8 cellular contexts compared by ENCODE assay signal in genomic region chr15:65377976-65378366, GRCh38. TPM values are rescaled to one million over a fixed set of nuclear protein-coding genes. Genes with fewer than 3 reads are reported as not detected.
DNase-seq lines count a peak whose midpoint lies in the region; ATAC-seq and TF ChIP-seq lines count a peak whose summit lies in the region.

TSS of gene IGDCC3 (minus strand) at chr15:65378002. CDS start at chr15:65377788, 214 bp downstream.

- intact Hi-C loops in dorsolateral prefrontal cortex (cut with DNase I) = loop anchor here in 1 of 2 donors (2.0 kb wide), 1 partner anchor 23 kb away; no protein-coding TSS in a partner anchor

- H3K4me3 ChIP-seq in ACC112 (ENCODE audit: low read depth, low read length) = peak within 1 kb of the TSS; percentile 78
- H3K4me3 ChIP-seq in dorsolateral prefrontal cortex = peak within 1 kb of the TSS; percentile 41 to 87 (median 73)
- peak within 1 kb of the TSS; percentile 58 to 60 for H3K4me3 ChIP-seq in mucosa of rectum (ENCODE audit: low read length in 2 of 2)

- ATAC-seq in HG02973 (IDR thresholded peaks at IDR 0.05; ENCODE audit: unreplicated experiment) = no peak

- no peaks in the 10 kb centered on the region for H3K36me3 ChIP-seq in ACC112 (ENCODE audit: insufficient read depth, low read length)
- no peaks in the 10 kb centered on the region for H3K36me3 ChIP-seq in mucosa of rectum (ENCODE audit: control insufficient read depth in 2 of 2, insufficient read depth in 2 of 2, low read length in 2 of 2)

- H3K9ac ChIP-seq in mucosa of rectum (ENCODE audit: low read depth in 1 of 2, low read length in 2 of 2) = no peak within 1 kb of the TSS

- DNase-seq in HuH-7.5 (ENCODE audit: low spot score) (peak; percentile 86), dorsolateral prefrontal cortex (peak in 3 of 10 donors; percentile 30 to 54 (median 40)), NCI-H524 treated with DMSO at 0.1 percent for 48 hours (lab: John Stamatoyannopoulos, UW) (no peak), NCI-H446 (lab: John Stamatoyannopoulos, UW) (no peak), COLO668 (lab: John Stamatoyannopoulos, UW; ENCODE audit: unreplicated experiment) (no peak)

- no peaks in the 10 kb centered on the region for H3K9me3 ChIP-seq in mucosa of rectum (ENCODE audit: control insufficient read depth in 2 of 2, low read length in 2 of 2)

- H3K27ac ChIP-seq in ACC112 (ENCODE audit: low read depth, low read length) (no peak within 1 kb of the TSS), dorsolateral prefrontal cortex (peak within 1 kb of the TSS in 49 of 59 donors; percentile 15 to 85 (median 62)), mucosa of rectum (ENCODE audit: low read depth in 2 of 2, low read length in 2 of 2) (no peak within 1 kb of the TSS)

- H3K27me3 ChIP-seq in ACC112 (ENCODE audit: insufficient read depth, low read length) = peaks cover 77% of the 10 kb centered on the region
- H3K27me3 ChIP-seq in dorsolateral prefrontal cortex = peaks cover 0 to 6% (median 0%) of the 10 kb centered on the region in 45 donors
- H3K27me3 ChIP-seq in mucosa of rectum (ENCODE audit: control insufficient read depth in 2 of 2, insufficient read depth in 2 of 2, low read length in 2 of 2) = peaks cover 43 to 49% of the 10 kb centered on the region in 2 donors

- no peaks in the 10 kb centered on the region for H3K79me2 ChIP-seq in ACC112 (ENCODE audit: control insufficient read depth, insufficient read depth, low read length, unreplicated experiment)

- H3K4me1 ChIP-seq in ACC112 (ENCODE audit: control insufficient read depth, insufficient read depth, low read length, unreplicated experiment) (peaks cover 3% of the 10 kb centered on the region), mucosa of rectum (ENCODE audit: control insufficient read depth in 2 of 2, insufficient read depth in 2 of 2, low read length in 2 of 2) (peaks cover 7 to 9% of the 10 kb centered on the region in 2 donors)

- H2AFZ ChIP-seq in ACC112 (ENCODE audit: low read length, unreplicated experiment) = peak within 1 kb of the TSS; percentile 65

- TF ChIP-seq CTCF in dorsolateral prefrontal cortex (IDR thresholded peaks at IDR 0.05 in 54 of 56, conservative IDR thresholded peaks at IDR 0.05 in 2 of 56; ENCODE audit: low read depth in 1 of 56, partially characterized antibody in 56 of 56) = no peak

RNA-seq across cellular contexts. Expression of gene IGDCC3, which starts in this region (rescaled TPM):
- 10 to 100 TPM in 2 of 120 experiments, 1 to 10 TPM in 118; 1.7 to 11.7 (median 4.9) TPM for total RNA-seq in dorsolateral prefrontal cortex

Comparison
In these comparisons a context has a peak if more than half of its experiments do, and no peak if none do; other contexts are left out.
1. H3K27ac ChIP-seq: peak in dorsolateral prefrontal cortex (49 of 59); none in ACC112 (single experiment) and mucosa of rectum (0 of 2).
2. Peak in every context shown above with its lines, with median percentiles within 50 percentile points of each other: H3K4me3 ChIP-seq.